ENCODE assay signal across 9 cellular contexts in the genomic region with DNA sequence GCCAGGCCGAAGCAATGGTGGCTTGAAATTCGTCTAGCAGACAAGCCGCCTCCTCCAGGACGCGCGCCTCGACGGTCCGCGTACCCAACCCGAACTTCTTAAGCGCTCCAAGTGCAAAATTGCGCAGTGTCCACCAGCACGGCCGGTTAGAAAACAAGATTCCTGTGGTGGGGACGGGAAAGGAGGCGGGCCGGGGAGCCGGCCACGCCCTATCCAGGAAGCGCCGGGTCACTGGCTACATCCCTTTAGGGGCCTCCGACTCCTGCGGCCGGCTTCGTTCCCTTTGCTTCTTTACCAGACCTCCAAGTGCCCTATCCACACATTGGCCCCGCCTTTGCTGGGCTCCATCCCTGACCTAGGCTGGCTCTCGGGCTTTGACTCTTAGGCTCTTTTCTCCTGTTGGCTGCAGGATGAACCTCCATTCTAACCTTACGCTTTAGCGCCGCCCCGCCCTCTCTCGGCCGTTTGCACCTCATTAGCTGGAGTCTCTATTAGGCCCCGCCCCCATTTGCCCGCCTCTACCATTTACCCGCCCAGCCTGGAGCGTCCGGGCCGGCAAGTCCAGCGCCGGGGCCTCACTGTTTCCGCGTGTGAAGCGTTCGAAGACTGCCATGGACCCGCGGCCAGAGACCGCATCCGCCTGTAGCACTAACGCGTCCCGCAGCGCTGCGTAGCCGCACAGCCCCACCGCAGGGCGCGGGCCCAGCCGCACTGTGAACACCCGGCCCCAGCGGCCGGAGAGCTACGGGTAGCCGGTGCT. TPM values are rescaled to one million over a fixed set of nuclear protein-coding genes. Genes with fewer than 3 reads are reported as not detected.
DNase-seq lines count a peak whose midpoint lies in the region; ATAC-seq and TF ChIP-seq lines count a peak whose summit lies in the region.
"Not testable (repeated sequence)": the region's sequence is repeated elsewhere in the genome, so short reads cannot be mapped to it uniquely, and the experiment has no call there.
"Had no signal": no experiment of that assay in that cellular context is flagged by ENCODE, and none has a peak within 500 bp of the region (broad histone marks: within the 10 kb centered on the region; RNA-seq: fewer than 3 reads in every experiment).

No MANE protein-coding gene starts in this region.

- DNase-seq in C1 segment of cervical spinal cord (lab: John Stamatoyannopoulos, UW) (peak in 12 of 14 donors; percentile 61 to 89 (median 80)), SHP77 treated with DMSO at 0.1 percent for 48 hours (lab: John Stamatoyannopoulos, UW) (peak; percentile 27), activated gamma-delta T cell treated with Interleukin-2 at 50 U/mL for 16 hours (peak; percentile 44), right lobe of liver (peak; percentile 71 to 79 (median 78))
- DNase-seq in epithelial cell of proximal tubule (ENCODE audit: low read depth): not testable (repeated sequence)

- peak; percentile 72 for ATAC-seq in GM19463 (IDR thresholded peaks at IDR 0.05; ENCODE audit: unreplicated experiment)
- ATAC-seq in right lobe of liver: peak; percentile 78 to 92 (median 83)

- H3K27me3 ChIP-seq in HUES6 (ENCODE audit: control insufficient read depth, insufficient read depth, low read length): peaks cover 29% of the 10 kb centered on the region
- not testable (repeated sequence) for H3K27me3 ChIP-seq in right lobe of liver; skeletal muscle satellite cell (ENCODE audit: control insufficient read depth, insufficient read depth, low read length)

- H3K9me3 ChIP-seq in HUES6 (ENCODE audit: control insufficient read depth, insufficient read depth, low read depth, low read length); right lobe of liver; skeletal muscle satellite cell (replicated peaks; ENCODE audit: low read length): not testable (repeated sequence)

- intact Hi-C loops in right lobe of liver (cut with DNase I): not testable (repeated sequence)

- TF ChIP-seq POLR2A in right lobe of liver (IDR thresholded peaks at IDR 0.05): not testable (repeated sequence)

- not testable (repeated sequence) for TF ChIP-seq CTCF in epithelial cell of proximal tubule (conservative IDR thresholded peaks at IDR 0.05; ENCODE audit: low read depth, low read length)
- peak in 1 of 4 donors; percentile 13 for TF ChIP-seq CTCF in right lobe of liver (IDR thresholded peaks at IDR 0.05)

- H3K36me3 ChIP-seq in HUES6 (ENCODE audit: control insufficient read depth, insufficient read depth, low read length) (peaks cover 23% of the 10 kb centered on the region), right lobe of liver (peaks cover 0 to 26% (median 9%) of the 10 kb centered on the region in 4 donors), skeletal muscle satellite cell (ENCODE audit: insufficient read depth, low read length) (peaks cover 30% of the 10 kb centered on the region)

- peak overlapping the region; percentile 89 for H3K4me2 ChIP-seq in skeletal muscle satellite cell (ENCODE audit: low read length)

- peak overlapping the region; percentile 61 for H3K9ac ChIP-seq in HUES6 (ENCODE audit: low read length)
- H3K9ac ChIP-seq in skeletal muscle satellite cell (ENCODE audit: low read depth, low read length): not testable (repeated sequence)

- peaks cover 37% of the 10 kb centered on the region for H3K4me1 ChIP-seq in HUES6 (ENCODE audit: control insufficient read depth, insufficient read depth, low read length)
- H3K4me1 ChIP-seq in right lobe of liver: not testable (repeated sequence)
- peaks cover 28% of the 10 kb centered on the region for H3K4me1 ChIP-seq in skeletal muscle satellite cell (ENCODE audit: control insufficient read depth, insufficient read depth, low read length)

- H3K27ac ChIP-seq in HUES6 (ENCODE audit: low read depth, low read length): not testable (repeated sequence)
- H3K27ac ChIP-seq in right lobe of liver: peak overlapping the region in 1 of 3 donors; percentile 24

- H3K4me3 ChIP-seq in HUES6 (ENCODE audit: low read depth, low read length): peak overlapping the region; percentile 64
- peak overlapping the region; percentile 47 for H3K4me3 ChIP-seq in epithelial cell of proximal tubule (ENCODE audit: low read depth, low read length)
- peak overlapping the region in 2 of 3 donors; percentile 16 to 45 for H3K4me3 ChIP-seq in right lobe of liver
- H3K4me3 ChIP-seq in skeletal muscle satellite cell (ENCODE audit: low read length): peak overlapping the region; percentile 73

- 15% methylated on average over 17 of the region's 65 CpGs for WGBS in right lobe of liver (ENCODE audit: insufficient coverage, low coverage, low lambda C conversion rate, missing lambda C conversion rate)

RNA-seq across cellular contexts. Expression of a gene that starts 11.8 kb away (rescaled TPM):
- total RNA-seq in epithelial cell of proximal tubule (78.9 and 90.3 TPM in 2 replicates), right lobe of liver (10 to 100 TPM; 34.5 to 47.0 (median 37.4) TPM)
- total RNA-seq in skeletal muscle satellite cell (2012; rRNA removed): 55.3 and 73.3 TPM in 2 replicates

RNA-seq across cellular contexts. Expression of a gene that starts 32.8 kb away (rescaled TPM):
- total RNA-seq in epithelial cell of proximal tubule (20.6 and 23.6 TPM in 2 replicates), right lobe of liver (10 to 100 TPM in 3 of 6 experiments, 1 to 10 TPM in 3; 6.4 to 17.2 (median 10.2) TPM)
- 7.6 and 10.6 TPM in 2 replicates for total RNA-seq in skeletal muscle satellite cell (2012; rRNA removed)

RNA-seq across cellular contexts. Expression of a gene that starts 35.5 kb away (rescaled TPM):
- total RNA-seq in epithelial cell of proximal tubule (0.80 TPM in 1 of 2 replicates, not detected in the other), right lobe of liver (1 to 10 TPM in 2 of 6 experiments, under 1 TPM in 1, not detected in 3; 0.86 to 1.9 (median 1.1) TPM)
- not detected in 2 replicates for total RNA-seq in skeletal muscle satellite cell (2012; rRNA removed)

RNA-seq across cellular contexts. Expression of a gene that starts 39.4 kb away (rescaled TPM):
- total RNA-seq in epithelial cell of proximal tubule: not detected in 2 replicates
- 1,000 to 10,000 TPM in 3 of 6 experiments, 100 to 1,000 TPM in 1, 10 to 100 TPM in 2; 73.6 to 3,618 (median 1,239) TPM for total RNA-seq in right lobe of liver
- not detected in 2 replicates for total RNA-seq in skeletal muscle satellite cell (2012; rRNA removed)
- total RNA-seq: T-helper 2 cell treated with Interferon-gamma antibody and Interleukin-4, amounts not matched to agents 100 ng/mL and 5 ng/mL, for 36 hours had no signal

RNA-seq across cellular contexts. Expression of a gene that starts 59.8 kb away (rescaled TPM):
- total RNA-seq in epithelial cell of proximal tubule: 169 and 202 TPM in 2 replicates
- total RNA-seq in right lobe of liver: 10 to 100 TPM; 21.4 to 33.1 (median 24.7) TPM
- 35.7 and 46.7 TPM in 2 replicates for total RNA-seq in skeletal muscle satellite cell (2012; rRNA removed)
